In the genomic region with DNA sequence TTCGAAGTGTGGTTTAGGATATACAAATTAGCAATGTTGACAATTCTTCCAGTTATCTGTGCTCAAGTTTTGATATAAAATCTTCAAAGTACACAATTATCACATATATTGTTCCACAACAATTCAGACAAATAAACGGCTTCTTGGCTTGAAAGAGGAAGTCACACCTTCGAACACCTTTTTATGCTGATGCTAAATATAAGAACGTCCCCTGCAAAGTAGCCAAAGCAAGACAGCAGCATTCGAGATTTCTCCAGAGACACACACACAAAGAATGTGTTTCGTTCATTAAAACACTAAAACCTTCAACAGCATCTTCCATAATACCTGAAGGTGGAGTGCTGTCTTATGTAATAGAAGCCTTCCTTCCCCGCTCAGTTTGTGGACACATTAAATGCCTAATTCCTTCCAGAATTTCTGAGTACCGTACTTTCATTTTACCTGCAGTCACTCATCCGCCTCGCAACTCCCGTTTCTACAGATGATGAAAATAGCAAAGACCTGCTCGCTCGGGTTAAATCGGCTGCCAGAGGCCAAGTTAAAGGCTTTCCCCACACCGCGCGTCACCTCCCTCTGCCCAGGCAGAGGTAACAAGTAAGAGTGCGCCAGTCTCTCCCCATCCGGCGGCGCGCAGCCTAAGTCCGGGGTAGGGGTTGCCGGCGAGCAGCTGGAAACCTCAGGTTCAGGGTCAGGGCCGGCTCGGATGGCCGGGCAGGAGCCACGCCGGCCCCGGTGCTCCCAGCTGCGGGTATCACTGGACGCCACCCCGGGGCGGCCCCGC, we compare ENCODE assay signal across 8 cellular contexts. TPM values are rescaled to one million over a fixed set of nuclear protein-coding genes. Genes with fewer than 3 reads are reported as not detected.
DNase-seq lines count a peak whose midpoint lies in the region; ATAC-seq lines count a peak whose summit lies in the region.

No MANE protein-coding gene starts in this region.

- H3K4me3 ChIP-seq in Karpas-422 (ENCODE audit: low read length) (peak overlapping the region; percentile 19; the same call in 1 of the 2 replicates), mesendoderm (ENCODE audit: low read length) (peak overlapping the region; percentile 90)

- no peak overlapping the region for H3K23ac ChIP-seq in mesendoderm (ENCODE audit: low read length)

- no CpG with 5 or more reads among the region's 36 CpGs for WGBS in mesendoderm (ENCODE audit: extremely low coverage, insufficient coverage, low lambda C conversion rate)

- no peaks in the 10 kb centered on the region for H4K20me1 ChIP-seq in Karpas-422 (ENCODE audit: insufficient read depth, low read depth, low read length)

- H3K27ac ChIP-seq in Karpas-422 (ENCODE audit: low read length) (no peak overlapping the region), mesendoderm (ENCODE audit: low read depth, low read length) (peak overlapping the region; percentile 52)

- H3K4me1 ChIP-seq in Karpas-422 (ENCODE audit: low read length) (peaks cover 10% of the 10 kb centered on the region), mesendoderm (ENCODE audit: control insufficient read depth, low read depth, low read length) (peaks cover 15% of the 10 kb centered on the region)

- peak overlapping the region; percentile 89 for H3K18ac ChIP-seq in mesendoderm (ENCODE audit: low read length)

- no peaks in the 10 kb centered on the region for H3K36me3 Mint-ChIP-seq in effector memory CD8-positive, alpha-beta T cell (ENCODE audit: insufficient read depth)
- no peaks in the 10 kb centered on the region for H3K36me3 Mint-ChIP-seq in stimulated activated effector memory CD8-positive, alpha-beta T cell treated with anti-CD3 and anti-CD28 coated beads, Interleukin-12 subunit alpha, Interleukin-12 subunit beta, amount 100 ng/mL, for 72 hours

- H2BK120ac ChIP-seq in mesendoderm (ENCODE audit: low read depth, low read length) = no peak overlapping the region

- peak; percentile 52 for DNase-seq in EL
- no peak for DNase-seq in Karpas-422
- peak; percentile 31 to 39 for DNase-seq in activated CD4-positive, alpha-beta T cell treated with anti-CD3 and anti-CD28 coated beads for 4 hours
- DNase-seq in effector memory CD8-positive, alpha-beta T cell = peak in 1 of 3 experiments; percentile 10
- DNase-seq in mesendoderm = peak; percentile 74
- DNase-seq in stimulated activated effector memory CD8-positive, alpha-beta T cell treated with anti-CD3 and anti-CD28 coated beads, Interleukin-12 subunit alpha, Interleukin-12 subunit beta, amount 100 ng/mL, for 72 hours (ENCODE audit: low spot score in 2 of 2) = peak in 1 of 2 donors; percentile 30

- H3K9ac ChIP-seq in Karpas-422 (ENCODE audit: low read length) (no peak overlapping the region), mesendoderm (ENCODE audit: low read length) (peak overlapping the region; percentile 89)

- peaks cover 7 to 11% of the 10 kb centered on the region in 2 donors for H3K4me1 Mint-ChIP-seq in effector memory CD8-positive, alpha-beta T cell (ENCODE audit: low read depth in 2 of 2)
- H3K4me1 Mint-ChIP-seq in stimulated activated effector memory CD8-positive, alpha-beta T cell treated with anti-CD3 and anti-CD28 coated beads, Interleukin-12 subunit alpha, Interleukin-12 subunit beta, amount 100 ng/mL, for 72 hours = peaks cover 15% of the 10 kb centered on the region

- peak; percentile 58 for ATAC-seq in GM21576 (IDR thresholded peaks at IDR 0.05; ENCODE audit: unreplicated experiment)
- peak; percentile 60 for ATAC-seq in effector memory CD8-positive, alpha-beta T cell (replicated peaks)
- ATAC-seq in stimulated activated effector memory CD8-positive, alpha-beta T cell treated with anti-CD3 and anti-CD28 coated beads, Interleukin-12 subunit alpha, Interleukin-12 subunit beta, amount 100 ng/mL, for 72 hours = peak; percentile 78
- no peak for ATAC-seq in HG03097 (IDR thresholded peaks at IDR 0.05; ENCODE audit: low FRiP score, unreplicated experiment)

- peak overlapping the region in 1 of 2 donors; percentile 68 for H3K27ac Mint-ChIP-seq in effector memory CD8-positive, alpha-beta T cell
- H3K27ac Mint-ChIP-seq in stimulated activated effector memory CD8-positive, alpha-beta T cell treated with anti-CD3 and anti-CD28 coated beads, Interleukin-12 subunit alpha, Interleukin-12 subunit beta, amount 100 ng/mL, for 72 hours = no peak overlapping the region

- H3K4me2 ChIP-seq in Karpas-422 (ENCODE audit: low read depth, low read length, poor library complexity, severe bottlenecking) (peak overlapping the region; percentile 37), mesendoderm (ENCODE audit: low read length) (peak overlapping the region; percentile 14)

- H3K27me3 ChIP-seq in Karpas-422 (ENCODE audit: low read length) (no peaks in the 10 kb centered on the region), mesendoderm (ENCODE audit: insufficient read depth, low read length, poor library complexity) (no peaks in the 10 kb centered on the region)

- H3K4ac ChIP-seq in mesendoderm (ENCODE audit: low read depth, low read length) = peak overlapping the region; percentile 92

- peak overlapping the region; percentile 83 to 84 for H3K4me3 Mint-ChIP-seq in effector memory CD8-positive, alpha-beta T cell
- peak overlapping the region; percentile 83 for H3K4me3 Mint-ChIP-seq in stimulated activated effector memory CD8-positive, alpha-beta T cell treated with anti-CD3 and anti-CD28 coated beads, Interleukin-12 subunit alpha, Interleukin-12 subunit beta, amount 100 ng/mL, for 72 hours

- H3K79me2 ChIP-seq in Karpas-422 (ENCODE audit: low read length) (no peaks in the 10 kb centered on the region), mesendoderm (ENCODE audit: control insufficient read depth, insufficient read depth, low read length) (peaks cover 57% of the 10 kb centered on the region)

- no peak overlapping the region for H2AK5ac ChIP-seq in mesendoderm (ENCODE audit: low read length)

- no peak overlapping the region for H4K5ac ChIP-seq in mesendoderm (ENCODE audit: low read length)

- H2AFZ ChIP-seq in Karpas-422 (ENCODE audit: low read length) = no peak overlapping the region

- H3K9me2 ChIP-seq in Karpas-422 (replicated peaks; ENCODE audit: insufficient read depth, low read length) = no peaks in the 10 kb centered on the region

- H3K56ac ChIP-seq in mesendoderm (ENCODE audit: low read length) = peak overlapping the region; percentile 88

- H2BK5ac ChIP-seq in mesendoderm (ENCODE audit: low read length) = peak overlapping the region; percentile 17

- peaks cover 12% of the 10 kb centered on the region for H3K79me1 ChIP-seq in mesendoderm (ENCODE audit: low read length)

- no peak overlapping the region for H4K8ac ChIP-seq in mesendoderm (ENCODE audit: low read depth, low read length)

- H3K9me3 ChIP-seq in Karpas-422 (ENCODE audit: low read length) = no peaks in the 10 kb centered on the region

- no peaks in the 10 kb centered on the region for H3K9me3 Mint-ChIP-seq in effector memory CD8-positive, alpha-beta T cell
- no peaks in the 10 kb centered on the region for H3K9me3 Mint-ChIP-seq in stimulated activated effector memory CD8-positive, alpha-beta T cell treated with anti-CD3 and anti-CD28 coated beads, Interleukin-12 subunit alpha, Interleukin-12 subunit beta, amount 100 ng/mL, for 72 hours

- no peak overlapping the region for H2BK15ac ChIP-seq in mesendoderm (replicated peaks; ENCODE audit: low read depth)

- H3K27me3 Mint-ChIP-seq in effector memory CD8-positive, alpha-beta T cell = peaks cover 77 to 84% of the 10 kb centered on the region in 2 donors

- no peaks in the 10 kb centered on the region for H3K36me3 ChIP-seq in Karpas-422 (ENCODE audit: insufficient read depth, low read length)
- peaks cover 4% of the 10 kb centered on the region for H3K36me3 ChIP-seq in mesendoderm (ENCODE audit: control insufficient read depth, insufficient read depth, low read length)

RNA-seq across cellular contexts. Expression of gene SERPINE2, which starts 0.8 kb away (rescaled TPM):
- 6.8 and 14.5 TPM in 2 replicates for total RNA-seq in Karpas-422 (2014; rRNA removed; shearing (Covaris generic); ENCODE audit: low replicate concordance)
- polyA plus RNA-seq in mesendoderm (2013, experiment 1 of 2) = 995 TPM
- 979 TPM for polyA plus RNA-seq in mesendoderm (2013, experiment 2 of 2)
